Comparison of ENCODE assay signal across 8 cellular contexts in genomic region chr3:142963266-142964149, GRCh38. TPM values are rescaled to one million over a fixed set of nuclear protein-coding genes. Genes with fewer than 3 reads are reported as not detected.
DNase-seq lines count a peak whose midpoint lies in the region; ATAC-seq, FAIRE-seq and TF ChIP-seq lines count a peak whose summit lies in the region.

Gene PAQR9 (minus strand): TSS chr3:142963674. CDS start chr3:142963336, 338 bp downstream.

- H3K4me3 ChIP-seq in foreskin fibroblast (ENCODE audit: low read depth in 1 of 2, low read length in 2 of 2): peak within 1 kb of the TSS; percentile 51 to 52

- H3K36me3 Mint-ChIP-seq in WTC11: peaks cover 3% of the 10 kb centered on the region; the same call in 1 of the 2 replicates
- no peaks in the 10 kb centered on the region for H3K36me3 Mint-ChIP-seq in osteocyte (ENCODE audit: unreplicated experiment)

- FAIRE-seq in H54 (lab: Jason Lieb, UNC): no peak

- POLR2A ChIA-PET in WTC11 (lab: Charles Lee): interaction anchor here (0.8 kb wide), 1 partner anchor 12 kb away, joined by 6 read pairs; no protein-coding TSS in a partner anchor

- H3K27ac Mint-ChIP-seq in WTC11: peak within 1 kb of the TSS; percentile 49; the same call in 1 of the 2 replicates
- H3K27ac Mint-ChIP-seq in osteocyte (ENCODE audit: unreplicated experiment): no peak within 1 kb of the TSS

- peak; percentile 34 for DNase-seq in NCI-H2196 (lab: John Stamatoyannopoulos, UW; ENCODE audit: unreplicated experiment)
- no peak for DNase-seq in NCI-H2196 treated with DMSO at 0.1 percent for 48 hours (lab: John Stamatoyannopoulos, UW; ENCODE audit: unreplicated experiment)
- DNase-seq in WTC11 (ENCODE audit: low spot score): peak; percentile 71
- peak in 1 of 2 donors; percentile 46 for DNase-seq in foreskin fibroblast
- no peak for DNase-seq in osteocyte (ENCODE audit: extremely low spot score, unreplicated experiment)
- no peak for DNase-seq in H54 (ENCODE audit: insufficient read length, low spot score)
- DNase-seq in kidney glomerular epithelial cell (lab: John Stamatoyannopoulos, UW): no peak

- ATAC-seq in HG03066 (IDR thresholded peaks at IDR 0.05; ENCODE audit: low read depth, unreplicated experiment) (peak; percentile 67), WTC11 (peak; percentile 71)

- H3K4me3 Mint-ChIP-seq in WTC11 (peak within 1 kb of the TSS; percentile 90), osteocyte (ENCODE audit: unreplicated experiment) (peak within 1 kb of the TSS; percentile 72)

- CTCF ChIA-PET in WTC11 (lab: Charles Lee): interaction anchor here (0.6 to 4.5 kb wide), 6 partner anchors 11 to 33 kb away, joined by 3 to 26 read pairs (median 4); no protein-coding TSS in a partner anchor

- H3K9me3 Mint-ChIP-seq in WTC11 (no peaks in the 10 kb centered on the region), osteocyte (ENCODE audit: unreplicated experiment) (no peaks in the 10 kb centered on the region)

- TF ChIP-seq POLR2A in H54 (IDR thresholded peaks at IDR 0.05; ENCODE audit: low read depth, low read length): no peak

- H3K27me3 Mint-ChIP-seq in WTC11 (ENCODE audit: low read depth) (peaks cover 52% of the 10 kb centered on the region), osteocyte (ENCODE audit: unreplicated experiment) (peaks cover 55% of the 10 kb centered on the region)

- TF ChIP-seq CTCF in WTC11 (IDR thresholded peaks at IDR 0.05) (no peak), foreskin fibroblast (IDR thresholded peaks at IDR 0.05; ENCODE audit: low read depth, low read length) (no peak), osteocyte (IDR thresholded peaks at IDR 0.05) (no peak)

- H3K4me1 Mint-ChIP-seq in WTC11 (peaks cover 15% of the 10 kb centered on the region), osteocyte (ENCODE audit: unreplicated experiment) (peaks cover 10% of the 10 kb centered on the region)

TF ChIP-seq in WTC11, 78 proteins besides CTCF, POLR2A, EP300 and RAD21 (continues in another document):
- TF ChIP-seq ATF2 (CRISPR knock-in tag; IDR thresholded peaks at IDR 0.05; ENCODE audit: borderline replicate concordance, low read depth) (no peak), GTF2I (CRISPR knock-in tag; conservative IDR thresholded peaks at IDR 0.05) (no peak), PREB (CRISPR knock-in tag; IDR thresholded peaks at IDR 0.05; ENCODE audit: borderline replicate concordance) (no peak), IRF2 (CRISPR knock-in tag; IDR thresholded peaks at IDR 0.05; ENCODE audit: borderline replicate concordance, low read depth) (no peak), ZNF416 (CRISPR knock-in tag; IDR thresholded peaks at IDR 0.05) (no peak), ZNF317 (CRISPR knock-in tag; IDR thresholded peaks at IDR 0.05; ENCODE audit: borderline replicate concordance, low read depth) (no peak), CBFB (CRISPR knock-in tag; IDR thresholded peaks at IDR 0.05; ENCODE audit: low read depth) (no peak), GABPB1 (CRISPR knock-in tag; IDR thresholded peaks at IDR 0.05) (peak; percentile 25; the same call in 1 of the 2 replicates), ZNF281 (CRISPR knock-in tag; IDR thresholded peaks at IDR 0.05) (no peak), ZNF423 (CRISPR knock-in tag; IDR thresholded peaks at IDR 0.05) (peak; percentile 73), OVOL2 (CRISPR knock-in tag; IDR thresholded peaks at IDR 0.05; ENCODE audit: borderline replicate concordance) (no peak), ARID4B (CRISPR knock-in tag; IDR thresholded peaks at IDR 0.05; ENCODE audit: borderline replicate concordance) (no peak), ZNF232 (CRISPR knock-in tag; IDR thresholded peaks at IDR 0.05) (no peak), ZMAT4 (CRISPR knock-in tag; IDR thresholded peaks at IDR 0.05) (no peak), HMGXB4 (CRISPR knock-in tag; IDR thresholded peaks at IDR 0.05) (peak; percentile 62; the same call in 1 of the 2 replicates)

RNA-seq across cellular contexts. Expression of gene PAQR9, which starts in this region (rescaled TPM):
- total RNA-seq in WTC11 (2021) (2.0 to 2.5 TPM (median 2.4 TPM) in 3 replicates), osteocyte (not detected in 2 replicates)

Comparison
In these comparisons a context has a peak if more than half of its experiments do, and no peak if none do; other contexts are left out.
1. DNase-seq: peak in NCI-H2196 (single experiment) and WTC11 (single experiment); none in NCI-H2196 treated with DMSO at 0.1 percent for 48 hours (single experiment), osteocyte (single experiment), H54 (single experiment) and kidney glomerular epithelial cell (single experiment).